Comparison of ENCODE assay signal across 1 cellular context in genomic region chr1:244450597-244451538, GRCh38.
A peak's percentile ranks its signal among the peaks of the same experiment; 100 is the strongest.
TF ChIP-seq lines count a peak whose summit lies in the region.

No MANE protein-coding gene starts in this region.

TF ChIP-seq in K562, 482 proteins besides CTCF, POLR2A, EP300 and RAD21 (continued from another document):
- TF ChIP-seq ZFP91 (CRISPR knock-in tag; IDR thresholded peaks at IDR 0.05) (no peak), RNF2 (IDR thresholded peaks at IDR 0.05) (0 out of 2 replicates have a peak, but pooled peaks have one; percentile 12), ZNF785 (CRISPR knock-in tag; IDR thresholded peaks at IDR 0.05) (no peak), DPF2 (IDR thresholded peaks at IDR 0.05) (0 out of 2 replicates have a peak, but pooled peaks have one; percentile 20), CXXC5 (CRISPR knock-in tag; IDR thresholded peaks at IDR 0.05) (peak; percentile 21; the same call in 1 of the 2 replicates), RAD51 (IDR thresholded peaks at IDR 0.05; ENCODE audit: borderline replicate concordance, low read depth) (peak; percentile 31; the same call in 1 of the 2 replicates), ZNF592 (IDR thresholded peaks at IDR 0.05) (peak; percentile 62; the same call in 1 of the 2 replicates), ZNF778 (CRISPR knock-in tag; IDR thresholded peaks at IDR 0.05) (no peak), FOXK2 (conservative IDR thresholded peaks at IDR 0.05 in 1 of 2, IDR thresholded peaks at IDR 0.05 in 1 of 2; ENCODE audit: low read depth in 2 of 2) (peak; percentile 60 to 65; a peak in 2 of 4 replicates), ZNF699 (CRISPR knock-in tag; IDR thresholded peaks at IDR 0.05; ENCODE audit: insufficient replicate concordance) (no peak), HMGXB4 (CRISPR knock-in tag; IDR thresholded peaks at IDR 0.05) (peak; percentile 76), MGA (IDR thresholded peaks at IDR 0.05) (peak; percentile 68)
